26 cellular contexts compared by ENCODE assay signal in the genomic region with DNA sequence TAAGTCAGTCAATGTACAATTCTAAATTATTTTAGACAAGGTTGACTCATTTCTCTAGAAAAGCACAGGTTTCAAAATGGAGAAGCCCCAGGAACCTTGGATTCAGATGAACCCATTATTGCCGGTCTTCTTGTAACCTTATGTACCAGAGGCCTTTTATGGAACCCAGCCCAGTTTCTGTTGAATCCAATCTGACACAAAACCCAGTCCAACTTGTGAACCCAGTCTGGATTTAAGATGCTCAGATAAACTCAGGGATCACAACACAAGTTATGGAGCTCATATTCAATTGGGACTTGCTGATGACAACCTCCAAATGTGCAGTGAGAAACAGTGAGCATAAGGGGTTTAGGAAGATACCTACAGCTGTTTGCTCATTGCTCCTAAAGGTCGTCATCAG. TPM values are rescaled to one million over a fixed set of nuclear protein-coding genes. Genes with fewer than 3 reads are reported as not detected.
DNase-seq lines count a peak whose midpoint lies in the region; ATAC-seq, FAIRE-seq and TF ChIP-seq lines count a peak whose summit lies in the region.
"Had no signal": no experiment of that assay in that cellular context is flagged by ENCODE, and none has a peak within 500 bp of the region (broad histone marks: within the 10 kb centered on the region; RNA-seq: fewer than 3 reads in every experiment).

No MANE protein-coding gene starts in this region.

- H3K79me2 ChIP-seq in PC-3 (ENCODE audit: low read length) (no peaks in the 10 kb centered on the region), keratinocyte (ENCODE audit: control insufficient read depth, insufficient read depth, low read length) (no peaks in the 10 kb centered on the region), smooth muscle cell (ENCODE audit: low read depth) (no peaks in the 10 kb centered on the region), osteoblast (ENCODE audit: insufficient read depth, low read length) (no peaks in the 10 kb centered on the region)

- H3K9me1 ChIP-seq in keratinocyte (ENCODE audit: control insufficient read depth, extremely low read depth, insufficient read depth, low read length): no peaks in the 10 kb centered on the region

- no TSS peak for BruUV-seq in Calu3 (replicated peaks; lab: Mats Ljungman, UMichigan)
- BruUV-seq in PC-3 (replicated peaks; lab: Mats Ljungman, UMichigan): no TSS peak

- peak overlapping the region; percentile 67; the same call in 1 of the 2 replicates for H2AFZ ChIP-seq in PC-3 (ENCODE audit: low read length)
- H2AFZ ChIP-seq in keratinocyte (ENCODE audit: control insufficient read depth, low read length): peak overlapping the region; percentile 85
- no peak overlapping the region for H2AFZ ChIP-seq in smooth muscle cell (ENCODE audit: low read depth)
- H2AFZ ChIP-seq in osteoblast (ENCODE audit: low read length): no peak overlapping the region

- H3F3A ChIP-seq in PC-3 (ENCODE audit: low read length, unreplicated experiment) (no peaks in the 10 kb centered on the region), smooth muscle cell (ENCODE audit: low read depth) (no peaks in the 10 kb centered on the region)

- H3K9me3 ChIP-seq in PC-3 (ENCODE audit: low read length) (no peaks in the 10 kb centered on the region), keratinocyte (ENCODE audit: control insufficient read depth, low read depth, low read length) (no peaks in the 10 kb centered on the region), smooth muscle cell (replicated peaks; ENCODE audit: low read depth) (no peaks in the 10 kb centered on the region), left lung (no peaks in the 10 kb centered on the region), osteoblast (ENCODE audit: low read depth, low read length) (no peaks in the 10 kb centered on the region)
- H3K9me3 ChIP-seq: HAP-1, heart right ventricle, psoas muscle had no signal

- no peak overlapping the region for H3K4me3 ChIP-seq in PC-3 (ENCODE audit: low read length)
- H3K4me3 ChIP-seq in keratinocyte (ENCODE audit: control insufficient read depth in 2 of 3, extremely low read depth in 1 of 3, insufficient read depth in 2 of 3, low read depth in 1 of 3, low read length in 3 of 3): no peak overlapping the region
- no peak overlapping the region for H3K4me3 ChIP-seq in smooth muscle cell
- no peak overlapping the region for H3K4me3 ChIP-seq in left lung
- no peak overlapping the region for H3K4me3 ChIP-seq in osteoblast (ENCODE audit: insufficient read depth, low read length)
- H3K4me3 ChIP-seq: BLaER1 treated with 17β-estradiol and CSF1 and Interleukin-3, amounts not matched to agents 10 nM and 100 nM; HAP-1; heart right ventricle; psoas muscle had no signal

- peaks cover 2% of the 10 kb centered on the region for H3K9me3 Mint-ChIP-seq in Calu3 (ENCODE audit: low read depth, unreplicated experiment)
- H3K9me3 Mint-ChIP-seq: activated T-helper 2 cell treated with anti-CD3 and anti-CD28 coated beads, Interferon-gamma antibody, Interleukin-2, Interleukin-4, amounts not matched to agents 10 μg/mL and 5 μg/mL and 100 μg/mL, durations not matched to agents 14 hours and 24 hours and 36 hours; central memory CD8-positive, alpha-beta T cell; immature natural killer cell had no signal

- peaks cover 8% of the 10 kb centered on the region for H3K36me3 Mint-ChIP-seq in Calu3 (ENCODE audit: insufficient read depth, unreplicated experiment)
- H3K36me3 Mint-ChIP-seq: activated naive CD8-positive, alpha-beta T cell; immature natural killer cell had no signal

- H3K36me3 ChIP-seq in PC-3 (ENCODE audit: low read depth, low read length): no peaks in the 10 kb centered on the region
- no peaks in the 10 kb centered on the region for H3K36me3 ChIP-seq in keratinocyte (ENCODE audit: control insufficient read depth in 2 of 2, extremely low read depth in 1 of 2, insufficient read depth in 2 of 2, low read length in 2 of 2)
- H3K36me3 ChIP-seq in smooth muscle cell (ENCODE audit: low read depth): no peaks in the 10 kb centered on the region
- no peaks in the 10 kb centered on the region for H3K36me3 ChIP-seq in left lung
- no peaks in the 10 kb centered on the region for H3K36me3 ChIP-seq in osteoblast (ENCODE audit: insufficient read depth, low read length)
- H3K36me3 ChIP-seq: BLaER1 treated with 17β-estradiol and CSF1 and Interleukin-3, amounts not matched to agents 10 nM and 100 nM; HAP-1; heart right ventricle had no signal

- ATAC-seq in PC-3: no peak
- no peak for ATAC-seq in left lung
- ATAC-seq: HepG2, psoas muscle had no signal

- H3K27ac ChIP-seq in PC-3 (ENCODE audit: low read length) (no peak overlapping the region), keratinocyte (ENCODE audit: control insufficient read depth, insufficient read depth, low read length) (no peak overlapping the region), smooth muscle cell (ENCODE audit: low read depth) (peak overlapping the region; percentile 32), left lung (no peak overlapping the region), osteoblast (ENCODE audit: low read depth, low read length) (no peak overlapping the region)
- H3K27ac ChIP-seq: BLaER1 treated with 17β-estradiol and CSF1 and Interleukin-3, amounts not matched to agents 10 nM and 100 nM; psoas muscle had no signal

- POLR2A ChIA-PET in PC-3 (lab: Charles Lee; ENCODE audit: unreplicated experiment): no interaction called here

- H3K27ac Mint-ChIP-seq in Calu3 (ENCODE audit: unreplicated experiment): peak overlapping the region; percentile 81
- H3K27ac Mint-ChIP-seq: activated naive CD8-positive, alpha-beta T cell; activated T-helper 2 cell treated with anti-CD3 and anti-CD28 coated beads, Interferon-gamma antibody, Interleukin-2, Interleukin-4, amounts not matched to agents 10 μg/mL and 5 μg/mL and 100 μg/mL, durations not matched to agents 14 hours and 24 hours and 36 hours; immature natural killer cell had no signal

- WGBS in smooth muscle cell (ENCODE audit: low lambda C conversion rate): 90% methylated on average over 2 of the region's 2 CpGs

- dilution Hi-C loops in keratinocyte (cut with MboI; ENCODE audit: extremely low pct_ligation_motif_present, low sequenced_read_pairs): no loop called here

- no peaks in the 10 kb centered on the region for H3K27me3 Mint-ChIP-seq in Calu3 (ENCODE audit: unreplicated experiment)
- H3K27me3 Mint-ChIP-seq: activated naive CD8-positive, alpha-beta T cell had no signal

- DNase-seq in Calu3 (no peak), PC-3 (no peak), keratinocyte (ENCODE audit: low read depth, low spot score) (no peak), smooth muscle cell (lab: John Stamatoyannopoulos, UW; ENCODE audit: unreplicated experiment) (no peak), left lung (no peak), hippocampal formation (lab: John Stamatoyannopoulos, UW) (no peak), osteoblast (ENCODE audit: insufficient read length, low spot score, missing footprints) (no peak), islet precursor cell (no peak)
- DNase-seq: activated CD4-positive, alpha-beta T cell treated with anti-CD3 and anti-CD28 coated beads, Interleukin-2, amount 50 U/mL, for 48 hours; activated CD4-positive, CD25-positive, alpha-beta regulatory T cell; activated CD8-positive, alpha-beta memory T cell treated with anti-CD3 and anti-CD28 coated beads, Interleukin-2, amount 50 U/mL, for 4 hours; EL; heart right ventricle; immature natural killer cell; NCI-H1105; NCI-H2081; NCI-H446 treated with DMSO at 0.1 percent for 48 hours; psoas muscle; substantia nigra had no signal

- H3K9me2 ChIP-seq in PC-3 (replicated peaks; ENCODE audit: low read length): no peaks in the 10 kb centered on the region

- no peak overlapping the region for H3K4me3 Mint-ChIP-seq in Calu3 (ENCODE audit: low read depth, unreplicated experiment)
- H3K4me3 Mint-ChIP-seq: activated naive CD8-positive, alpha-beta T cell; central memory CD8-positive, alpha-beta T cell; immature natural killer cell had no signal

- H3K27me3 ChIP-seq in PC-3 (ENCODE audit: low read length) (no peaks in the 10 kb centered on the region), keratinocyte (ENCODE audit: control insufficient read depth, extremely low read depth, insufficient read depth, low read length) (no peaks in the 10 kb centered on the region), smooth muscle cell (ENCODE audit: low read depth) (no peaks in the 10 kb centered on the region), left lung (no peaks in the 10 kb centered on the region), osteoblast (ENCODE audit: insufficient read depth, low read length) (no peaks in the 10 kb centered on the region)
- H3K27me3 ChIP-seq: BLaER1 treated with 17β-estradiol and CSF1 and Interleukin-3, amounts not matched to agents 10 nM and 100 nM; heart right ventricle had no signal

- intact Hi-C loops in Calu3 (cut with micrococcal nuclease; ENCODE audit: unreplicated experiment) (no loop called here), PC-3 (cut with micrococcal nuclease) (no loop called here), left lung (cut with DNase I) (no loop called here)

- H3K9ac ChIP-seq in PC-3 (ENCODE audit: low read length) (no peak overlapping the region), keratinocyte (ENCODE audit: control insufficient read depth, extremely low read depth, insufficient read depth, low read length) (no peak overlapping the region), smooth muscle cell (ENCODE audit: low read depth) (no peak overlapping the region)
- H3K9ac ChIP-seq: BLaER1 treated with 17β-estradiol and CSF1 and Interleukin-3, amounts not matched to agents 10 nM and 100 nM had no signal

- H3K4me1 ChIP-seq in PC-3 (ENCODE audit: insufficient read depth, low read length) (peaks cover 14% of the 10 kb centered on the region; the same call in 1 of the 2 replicates), keratinocyte (ENCODE audit: control insufficient read depth, extremely low read depth, insufficient read depth, low read length) (peaks cover 12% of the 10 kb centered on the region), smooth muscle cell (ENCODE audit: low read depth) (no peaks in the 10 kb centered on the region), left lung (peaks cover 0 to 12% of the 10 kb centered on the region in 2 donors), osteoblast (ENCODE audit: insufficient read depth, low read length) (no peaks in the 10 kb centered on the region)

- TF ChIP-seq CTCF in Calu3 (IDR thresholded peaks at IDR 0.05; ENCODE audit: unreplicated experiment): no peak
- TF ChIP-seq CTCF in PC-3 (conservative IDR thresholded peaks at IDR 0.05; ENCODE audit: low read depth, low read length): no peak
- no peak for TF ChIP-seq CTCF in keratinocyte (optimal IDR thresholded peaks at IDR 0.05 in 1 of 3, IDR thresholded peaks at IDR 0.05 in 1 of 3, conservative IDR thresholded peaks at IDR 0.05 in 1 of 3; ENCODE audit: extremely low read depth in 1 of 3, insufficient read depth in 2 of 3, low read length in 3 of 3)
- no peak for TF ChIP-seq CTCF in smooth muscle cell (IDR thresholded peaks at IDR 0.05; ENCODE audit: borderline replicate concordance, insufficient read depth, poor library complexity, severe bottlenecking)
- no peak for TF ChIP-seq CTCF in left lung (IDR thresholded peaks at IDR 0.05)
- no peak for TF ChIP-seq CTCF in osteoblast (IDR thresholded peaks at IDR 0.05; ENCODE audit: extremely low read depth, low read depth, low read length)

- H3K4me2 ChIP-seq in PC-3 (ENCODE audit: low read length): no peak overlapping the region; the same call in 1 of the 2 replicates
- H3K4me2 ChIP-seq in keratinocyte (ENCODE audit: control insufficient read depth, extremely low read depth, insufficient read depth, low read depth, low read length): peak overlapping the region; percentile 64
- H3K4me2 ChIP-seq in smooth muscle cell: no peak overlapping the region
- no peak overlapping the region for H3K4me2 ChIP-seq in osteoblast (ENCODE audit: insufficient read depth, low read length)

- H3K4me1 Mint-ChIP-seq in Calu3 (ENCODE audit: low read depth, unreplicated experiment): peaks cover 19% of the 10 kb centered on the region
- H3K4me1 Mint-ChIP-seq: central memory CD8-positive, alpha-beta T cell; immature natural killer cell had no signal

- CTCF ChIA-PET in Calu3 (lab: Charles Lee) (interaction anchor here (1.0 to 2.1 kb wide), 2 partner anchors 11 to 16 kb away, joined by 3 to 9 read pairs; partner anchors contain the start of gene B4GALT4), PC-3 (lab: Charles Lee) (no interaction called here)

- no peaks in the 10 kb centered on the region for H4K20me1 ChIP-seq in PC-3 (ENCODE audit: low read length)
- H4K20me1 ChIP-seq in keratinocyte (ENCODE audit: control insufficient read depth, extremely low read depth, insufficient read depth, low read length): no peaks in the 10 kb centered on the region
- H4K20me1 ChIP-seq in smooth muscle cell (ENCODE audit: low read depth): no peaks in the 10 kb centered on the region
- no peaks in the 10 kb centered on the region for H4K20me1 ChIP-seq in osteoblast (ENCODE audit: insufficient read depth, low read length)
- H4K20me1 ChIP-seq: BLaER1 treated with 17β-estradiol and CSF1 and Interleukin-3, amounts not matched to agents 10 nM and 100 nM had no signal

- FAIRE-seq in keratinocyte (lab: Jason Lieb, UNC): peak; percentile 53
- FAIRE-seq: D721Med, HepG2 had no signal

RNA-seq across cellular contexts. Expression of gene B4GALT4, which starts 16.4 kb away (rescaled TPM):
- total RNA-seq in Calu3 (2022): 38.7 and 48.1 TPM in 2 replicates
- 37.6 and 40.8 TPM in 2 replicates for total RNA-seq in PC-3 (2014; rRNA removed)
- 26.0 to 43.3 TPM (median 29.4 TPM) in 3 replicates for polyA plus RNA-seq in keratinocyte
- polyA plus RNA-seq in keratinocyte (2011; ENCODE audit: low read depth): 77.7 TPM
- polyA plus RNA-seq in keratinocyte (2011; cell fraction: cytosol; rRNA removed): 17.5 and 19.2 TPM in 2 replicates
- 33.1 and 43.3 TPM in 2 replicates for polyA plus RNA-seq in keratinocyte (2011; cell fraction: nucleus; rRNA removed)
- 23.0 and 33.6 TPM in 2 replicates for polyA plus RNA-seq in keratinocyte (2012; ENCODE audit: low replicate concordance)
- polyA minus RNA-seq in keratinocyte: 11.9 to 23.7 TPM (median 22.4 TPM) in 3 replicates
- 23.2 TPM for polyA minus RNA-seq in keratinocyte (2011; cell fraction: cytosol; rRNA and poly(A)+ RNA removed)
- 13.4 and 22.0 TPM in 2 replicates for polyA minus RNA-seq in keratinocyte (2011; cell fraction: nucleus; rRNA and poly(A)+ RNA removed)
- 33.5 and 37.3 TPM in 2 replicates for total RNA-seq in smooth muscle cell
- polyA plus RNA-seq in smooth muscle cell: 28.8 and 36.8 TPM in 2 replicates
- 10 to 100 TPM; 14.9 to 19.3 TPM for total RNA-seq in left lung
- 22.7 and 28.2 TPM in 2 replicates for total RNA-seq in osteoblast

RNA-seq across cellular contexts. Expression of gene ARHGAP31, which starts 37.1 kb away (rescaled TPM):
- total RNA-seq in Calu3 (2022) (0.07 and 0.52 TPM in 2 replicates), PC-3 (2014; rRNA removed) (7.5 and 7.8 TPM in 2 replicates), smooth muscle cell (10.9 and 15.4 TPM in 2 replicates), left lung (10 to 100 TPM; 61.8 to 70.3 TPM), osteoblast (41.5 and 56.5 TPM in 2 replicates)
- polyA plus RNA-seq in keratinocyte (3.0 to 4.8 TPM (median 3.5 TPM) in 3 replicates), smooth muscle cell (5.6 and 6.1 TPM in 2 replicates)
- 0.52 TPM for polyA plus RNA-seq in keratinocyte (2011; ENCODE audit: low read depth)
- 2.6 and 3.2 TPM in 2 replicates for polyA plus RNA-seq in keratinocyte (2011; cell fraction: cytosol; rRNA removed)
- polyA plus RNA-seq in keratinocyte (2011; cell fraction: nucleus; rRNA removed): 3.0 and 4.8 TPM in 2 replicates
- 0.76 and 2.4 TPM in 2 replicates for polyA plus RNA-seq in keratinocyte (2012; ENCODE audit: low replicate concordance)
- 3.8 to 8.6 TPM (median 4.3 TPM) in 3 replicates for polyA minus RNA-seq in keratinocyte
- polyA minus RNA-seq in keratinocyte (2011; cell fraction: cytosol; rRNA and poly(A)+ RNA removed): 3.3 TPM
- polyA minus RNA-seq in keratinocyte (2011; cell fraction: nucleus; rRNA and poly(A)+ RNA removed): 3.0 and 6.6 TPM in 2 replicates
- total RNA-seq: HepG2 had no signal
- polyA plus RNA-seq: HepG2 had no signal

Comparison
In these comparisons a context has a peak if more than half of its experiments do, and no peak if none do; other contexts are left out.
1. H2AFZ ChIP-seq: peak in PC-3 (single experiment) and keratinocyte (single experiment); none in smooth muscle cell (single experiment) and osteoblast (single experiment).